ENCODE assay signal across 8 cellular contexts in genomic region chr3:134312873-134313838, GRCh38.
A peak's percentile ranks its signal among the peaks of the same experiment; 100 is the strongest.
DNase-seq lines count a peak whose midpoint lies in the region; ATAC-seq and TF ChIP-seq lines count a peak whose summit lies in the region.

No MANE protein-coding gene starts in this region.

- H3K79me1 ChIP-seq in IMR-90 (ENCODE audit: low read depth in 1 of 2, low read length in 2 of 2) (peaks cover 14 to 65% of the 10 kb centered on the region in 2 experiments; a peak in 3 of 4 replicates), mesenchymal stem cell (replicated peaks; ENCODE audit: low read length, poor library complexity, severe bottlenecking) (no peaks in the 10 kb centered on the region)

- intact Hi-C loops in IMR-90 (cut with micrococcal nuclease): loop anchor here (1.0 kb wide), 1 partner anchor 45 kb away; no protein-coding TSS in a partner anchor

- H2AK5ac ChIP-seq in IMR-90 (ENCODE audit: low read depth, low read length) (peak overlapping the region; percentile 100), mesenchymal stem cell (ENCODE audit: low read length, severe bottlenecking) (peak overlapping the region; percentile 99)

- TF ChIP-seq CTCF in IMR-90 (conservative IDR thresholded peaks at IDR 0.05; ENCODE audit: low read depth, low read length) (peak; percentile 38), endothelial cell (IDR thresholded peaks at IDR 0.05; ENCODE audit: unreplicated experiment) (peak; percentile 50)

- peak; percentile 70 for ATAC-seq in IMR-90 (ENCODE audit: low read depth)
- ATAC-seq in activated CD4-positive, CD25-positive, alpha-beta regulatory T cell treated with anti-CD3 and anti-CD28 coated beads, Interleukin-2, amount 50 U/mL, for 24 hours: no peak

- H3K79me2 ChIP-seq in ACC112 (ENCODE audit: control insufficient read depth, insufficient read depth, low read length, unreplicated experiment): peaks cover 4% of the 10 kb centered on the region

- H2BK15ac ChIP-seq in IMR-90 (ENCODE audit: low read depth, low read length) (peak overlapping the region; percentile 99), mesenchymal stem cell (ENCODE audit: low read depth, poor library complexity, severe bottlenecking) (peak overlapping the region; percentile 97)

- peak overlapping the region; percentile 99 for H2AK9ac ChIP-seq in IMR-90 (replicated peaks; ENCODE audit: low read depth, low read length, poor library complexity)

- H2BK120ac ChIP-seq in IMR-90 (ENCODE audit: low read depth, low read length) (peak overlapping the region; percentile 98), mesenchymal stem cell (ENCODE audit: low read depth, low read length) (peak overlapping the region; percentile 69)

- H3K36me3 Mint-ChIP-seq in endothelial cell (ENCODE audit: low read depth, unreplicated experiment): no peaks in the 10 kb centered on the region

- H3K27me3 ChIP-seq in ACC112 (ENCODE audit: insufficient read depth, low read length) (no peaks in the 10 kb centered on the region), IMR-90 (ENCODE audit: control insufficient read depth, insufficient read depth, low read length) (no peaks in the 10 kb centered on the region), mesenchymal stem cell (ENCODE audit: control insufficient read depth in 1 of 2, insufficient read depth in 1 of 2, low read length in 2 of 2) (no peaks in the 10 kb centered on the region)

- H4K91ac ChIP-seq in IMR-90 (ENCODE audit: insufficient read depth, low read depth, low read length) (peak overlapping the region; percentile 99), mesenchymal stem cell (ENCODE audit: low read length) (peak overlapping the region; percentile 86)

- H3K23ac ChIP-seq in IMR-90 (ENCODE audit: low read depth, low read length) (peak overlapping the region; percentile 99), mesenchymal stem cell (ENCODE audit: low read length in 2 of 2) (no peak overlapping the region)

- H3K9ac ChIP-seq in IMR-90 (ENCODE audit: low read depth, low read length) (peak overlapping the region; percentile 97), mesenchymal stem cell (ENCODE audit: low read length) (peak overlapping the region; percentile 91)

- H3K4me1 ChIP-seq in ACC112 (ENCODE audit: control insufficient read depth, insufficient read depth, low read length, unreplicated experiment): peaks cover 92% of the 10 kb centered on the region
- peaks cover 51% of the 10 kb centered on the region for H3K4me1 ChIP-seq in IMR-90 (ENCODE audit: control insufficient read depth, insufficient read depth, low read length)
- peaks cover 64% of the 10 kb centered on the region for H3K4me1 ChIP-seq in mesenchymal stem cell (ENCODE audit: control insufficient read depth, insufficient read depth, low read depth, low read length)

- in situ Hi-C loops in IMR-90 (cut with MboI; ENCODE audit: low sequenced_read_pairs): no loop called here

- H4K8ac ChIP-seq in IMR-90 (ENCODE audit: low read depth in 2 of 2, low read length in 2 of 2) (peak overlapping the region; percentile 97 to 99), mesenchymal stem cell (ENCODE audit: low read length) (peak overlapping the region; percentile 81)

- peak overlapping the region; percentile 100 for H3K4ac ChIP-seq in IMR-90 (ENCODE audit: low read depth, low read length)
- peak overlapping the region; percentile 49 to 80 for H3K4ac ChIP-seq in mesenchymal stem cell (ENCODE audit: low read depth in 1 of 2, low read length in 2 of 2)

- peak overlapping the region; percentile 98 for H3K56ac ChIP-seq in IMR-90 (ENCODE audit: extremely low read depth, insufficient read depth, low read length)

- no peaks in the 10 kb centered on the region for H4K20me1 ChIP-seq in IMR-90 (ENCODE audit: insufficient read depth, low read length)

- no peak overlapping the region for H3K4me3 Mint-ChIP-seq in endothelial cell (ENCODE audit: unreplicated experiment)

- CTCF ChIA-PET in IMR-90 (lab: Yijun Ruan, JAX): interaction anchor here (0.8 to 1.1 kb wide), 5 partner anchors 51 to 169 kb away, joined by 3 read pairs; no protein-coding TSS in a partner anchor

- peaks cover 7% of the 10 kb centered on the region for H3K27me3 Mint-ChIP-seq in endothelial cell (ENCODE audit: unreplicated experiment)

- DNase-seq in IMR-90: peak; percentile 76
- peak; percentile 75 for DNase-seq in endothelial cell (ENCODE audit: low spot score)
- peak; percentile 72 for DNase-seq in mesenchymal stem cell
- DNase-seq in ureter (ENCODE audit: low spot score): peak; percentile 74
- no peak for DNase-seq in NCI-H345 (lab: John Stamatoyannopoulos, UW)
- no peak for DNase-seq in activated effector memory CD4-positive, alpha-beta T cell treated with anti-CD3 and anti-CD28 coated beads, Interleukin-2, amount 50 U/mL, for 16 hours

- peak overlapping the region; percentile 88 to 98 for H2BK12ac ChIP-seq in mesenchymal stem cell (ENCODE audit: low read length in 2 of 2)

- H2BK20ac ChIP-seq in IMR-90 (ENCODE audit: low read depth, low read length): peak overlapping the region; percentile 93

- H3K9me1 ChIP-seq in IMR-90 (ENCODE audit: insufficient read depth, low read length): peaks cover 41% of the 10 kb centered on the region

- peak; percentile 69; the same call in 1 of the 2 replicates for TF ChIP-seq POLR2A in IMR-90 (IDR thresholded peaks at IDR 0.05; ENCODE audit: low read depth, low read length)

- no peaks in the 10 kb centered on the region for H3K9me3 Mint-ChIP-seq in endothelial cell (ENCODE audit: unreplicated experiment)

- 11% methylated on average over 21 of the region's 74 CpGs; no CpG with 5 or more reads in 1 of the 2 experiments for WGBS in IMR-90 (ENCODE audit: extremely low coverage in 2 of 2, insufficient read length in 1 of 2), 2 experiments
- 21% methylated on average over 74 of the region's 74 CpGs for WGBS in mesenchymal stem cell

- H3K14ac ChIP-seq in IMR-90 (replicated peaks; ENCODE audit: low read depth, low read length) (peak overlapping the region; percentile 99), mesenchymal stem cell (ENCODE audit: low read length in 2 of 2) (peak overlapping the region in 1 of 2 experiments; percentile 8)

- dilution Hi-C loops in IMR-90 (cut with HindIII; ENCODE audit: low sequenced_read_pairs, unreplicated experiment): no loop called here

- H3K27ac Mint-ChIP-seq in endothelial cell (ENCODE audit: unreplicated experiment): peak overlapping the region; percentile 97

- POLR2A ChIA-PET in IMR-90 (lab: Charles Lee; ENCODE audit: unreplicated experiment): interaction anchor here (0.6 to 1.1 kb wide), 7 partner anchors 15 to 173 kb away, joined by 3 to 5 read pairs (median 3); partner anchors contain the start of genes AMOTL2, ANAPC13 and CEP63

- H3K9me3 ChIP-seq in IMR-90 (ENCODE audit: control insufficient read depth, insufficient read depth, low read length) (no peaks in the 10 kb centered on the region), mesenchymal stem cell (ENCODE audit: control insufficient read depth, low read length) (no peaks in the 10 kb centered on the region)

- H3K18ac ChIP-seq in IMR-90 (ENCODE audit: low read depth, low read length) (peak overlapping the region; percentile 92), mesenchymal stem cell (ENCODE audit: low read depth in 1 of 2, low read length in 2 of 2) (peak overlapping the region; percentile 79 to 85)

- peak overlapping the region; percentile 99 for H2BK5ac ChIP-seq in IMR-90 (ENCODE audit: low read depth, low read length, poor library complexity, severe bottlenecking)
- H2BK5ac ChIP-seq in mesenchymal stem cell (ENCODE audit: low read depth, low read length, poor library complexity, severe bottlenecking): peak overlapping the region; percentile 95

- H3K4me1 Mint-ChIP-seq in endothelial cell (ENCODE audit: unreplicated experiment): peaks cover 55% of the 10 kb centered on the region

- H3K27ac ChIP-seq in ACC112 (ENCODE audit: low read depth, low read length) (peak overlapping the region; percentile 95), IMR-90 (ENCODE audit: insufficient read depth, low read length) (peak overlapping the region; percentile 98), mesenchymal stem cell (ENCODE audit: low read length, poor library complexity, severe bottlenecking) (peak overlapping the region; percentile 89)

- H3K4me2 ChIP-seq in IMR-90 (ENCODE audit: low read depth, low read length) (peak overlapping the region; percentile 81), mesenchymal stem cell (ENCODE audit: low read length, poor library complexity, severe bottlenecking) (peak overlapping the region; percentile 54)

- peak overlapping the region; percentile 94 for H4K5ac ChIP-seq in IMR-90 (ENCODE audit: low read depth, low read length)

- H3K4me3 ChIP-seq in ACC112 (ENCODE audit: low read depth, low read length): peak overlapping the region; percentile 82
- peak overlapping the region; percentile 59 for H3K4me3 ChIP-seq in IMR-90 (ENCODE audit: insufficient read depth, low read depth, low read length)
- peak overlapping the region; percentile 48 to 79 for H3K4me3 ChIP-seq in mesenchymal stem cell (ENCODE audit: insufficient read depth in 1 of 2, low read depth in 1 of 2, low read length in 2 of 2)

- H3K36me3 ChIP-seq in ACC112 (ENCODE audit: insufficient read depth, low read length) (no peaks in the 10 kb centered on the region), IMR-90 (ENCODE audit: control insufficient read depth, insufficient read depth, low read length) (no peaks in the 10 kb centered on the region), mesenchymal stem cell (ENCODE audit: control insufficient read depth in 1 of 2, insufficient read depth in 2 of 2, low read depth in 1 of 2, low read length in 2 of 2) (no peaks in the 10 kb centered on the region)

- no peak for TF ChIP-seq RAD21 in IMR-90 (IDR thresholded peaks at IDR 0.05; ENCODE audit: low read length)

- H2AFZ ChIP-seq in ACC112 (ENCODE audit: low read length, unreplicated experiment) (peak overlapping the region; percentile 5), IMR-90 (replicated peaks; ENCODE audit: low read length, poor library complexity) (peak overlapping the region; percentile 86), mesenchymal stem cell (ENCODE audit: low read depth, low read length) (peak overlapping the region; percentile 8)

- BruUV-seq in IMR-90 (replicated peaks; lab: Mats Ljungman, UMichigan): TSS peak; percentile 93

TF ChIP-seq in IMR-90, 13 proteins besides CTCF, POLR2A, EP300 and RAD21:
- TF ChIP-seq BHLHE40 (IDR thresholded peaks at IDR 0.05; ENCODE audit: low read depth, low read length) (peak; percentile 9; the same call in 1 of the 2 replicates), MAZ (IDR thresholded peaks at IDR 0.05; ENCODE audit: borderline replicate concordance, low read depth, low read length) (0 out of 2 replicates have a peak, but pooled peaks have one; percentile 36), SMC3 (IDR thresholded peaks at IDR 0.05; ENCODE audit: low read depth, low read length) (0 out of 2 replicates have a peak, but pooled peaks have one; percentile 23), USF2 (IDR thresholded peaks at IDR 0.05; ENCODE audit: low read depth, low read length) (no peak)

Comparison
In these comparisons a context has a peak if more than half of its experiments do, and no peak if none do; other contexts are left out.
1. H2AFZ ChIP-seq: peak in every context shown above with its lines; median percentile 86 in IMR-90; 8 in mesenchymal stem cell; 5 in ACC112.
2. DNase-seq: peak in IMR-90 (single experiment), endothelial cell (single experiment), mesenchymal stem cell (single experiment) and ureter (single experiment); none in NCI-H345 (single experiment) and activated effector memory CD4-positive, alpha-beta T cell treated with anti-CD3 and anti-CD28 coated beads, Interleukin-2, amount 50 U/mL, for 16 hours (single experiment).
3. Peak in every context shown above with its lines, with median percentiles within 50 percentile points of each other: H3K27ac ChIP-seq and H3K4me3 ChIP-seq.